ENCODE assay signal across 12 cellular contexts in the genomic region with DNA sequence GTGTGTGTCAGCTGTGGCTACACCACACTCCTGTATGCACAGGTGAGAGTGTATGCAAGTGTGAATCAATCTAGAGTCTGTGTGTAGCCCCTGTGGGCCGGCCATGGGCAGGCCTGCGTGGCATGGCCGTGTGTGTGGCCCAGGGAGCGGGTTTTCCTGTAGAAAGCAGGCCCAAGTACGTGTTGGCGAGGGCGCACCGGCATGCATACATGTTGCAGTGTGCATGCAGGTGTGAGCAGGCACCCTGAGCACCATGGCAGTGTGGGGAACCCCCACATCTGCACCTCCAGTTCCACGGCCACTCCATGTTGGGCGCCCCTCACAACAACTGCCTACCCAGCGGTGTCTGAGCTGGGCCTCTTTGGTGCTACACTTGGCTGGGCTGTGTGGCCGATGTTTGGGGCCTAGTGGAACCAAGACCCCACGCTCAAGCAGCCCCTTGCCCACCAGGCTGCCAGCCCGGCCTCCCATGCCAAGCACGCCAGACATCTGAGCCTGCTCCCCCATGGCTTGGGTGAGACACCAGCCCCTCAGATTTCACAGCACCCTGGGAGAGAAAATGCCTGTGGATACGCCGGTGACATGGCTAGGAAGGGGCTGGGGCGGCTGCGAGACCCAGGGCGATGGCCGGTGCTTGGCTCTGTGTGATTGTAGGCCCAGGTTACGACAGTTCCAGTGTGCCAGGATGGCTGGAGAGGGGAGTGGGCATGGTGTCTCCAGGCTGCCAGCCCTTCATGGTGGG. TPM values are rescaled to one million over a fixed set of nuclear protein-coding genes. Genes with fewer than 3 reads are reported as not detected.
DNase-seq lines count a peak whose midpoint lies in the region; ATAC-seq and FAIRE-seq lines count a peak whose summit lies in the region.
"Had no signal": no experiment of that assay in that cellular context is flagged by ENCODE, and none has a peak within 500 bp of the region (broad histone marks: within the 10 kb centered on the region; RNA-seq: fewer than 3 reads in every experiment).

No MANE protein-coding gene starts in this region.

- H3K27ac Mint-ChIP-seq in stimulated activated naive CD8-positive, alpha-beta T cell treated with anti-CD3 and anti-CD28 coated beads, Interleukin-15, Interleukin-2, amounts not matched to agents 100 ng/mL and 50 ng/mL, for 24 hours: no peak overlapping the region
- H3K27ac Mint-ChIP-seq in natural killer cell treated with Interleukin-12 subunit alpha and Interleukin-12 subunit beta and Interleukin-15 and Interleukin-18, amount 100 ng/mL, for 72 hours: no peak overlapping the region
- no peak overlapping the region for H3K27ac Mint-ChIP-seq in stimulated activated naive B cell treated with anti-CD40 and anti-IgM and Interleukin-4, amounts not matched to agents 10 μg/mL and 1 μg/mL and 100 μg/mL, for 72 hours

- peaks cover 4% of the 10 kb centered on the region for H3K36me3 Mint-ChIP-seq in stimulated activated naive CD8-positive, alpha-beta T cell treated with anti-CD3 and anti-CD28 coated beads, Interleukin-15, Interleukin-2, amounts not matched to agents 100 ng/mL and 50 ng/mL, for 24 hours (ENCODE audit: low read depth)
- H3K36me3 Mint-ChIP-seq in natural killer cell treated with Interleukin-12 subunit alpha and Interleukin-12 subunit beta and Interleukin-15 and Interleukin-18, amount 100 ng/mL, for 72 hours: peaks cover 5% of the 10 kb centered on the region
- H3K36me3 Mint-ChIP-seq in stimulated activated naive B cell treated with anti-CD40 and anti-IgM and Interleukin-4, amounts not matched to agents 10 μg/mL and 1 μg/mL and 100 μg/mL, for 72 hours: peaks cover 0 to 3% of the 10 kb centered on the region in 2 donors

- peak overlapping the region; percentile 90 for H3K27ac ChIP-seq in cingulate gyrus (ENCODE audit: low read depth, low read length)

- H3K9me3 Mint-ChIP-seq in stimulated activated naive CD8-positive, alpha-beta T cell treated with anti-CD3 and anti-CD28 coated beads, Interleukin-15, Interleukin-2, amounts not matched to agents 100 ng/mL and 50 ng/mL, for 24 hours: no peaks in the 10 kb centered on the region
- H3K9me3 Mint-ChIP-seq in natural killer cell treated with Interleukin-12 subunit alpha and Interleukin-12 subunit beta and Interleukin-15 and Interleukin-18, amount 100 ng/mL, for 72 hours: no peaks in the 10 kb centered on the region
- no peaks in the 10 kb centered on the region for H3K9me3 Mint-ChIP-seq in stimulated activated naive B cell treated with anti-CD40 and anti-IgM and Interleukin-4, amounts not matched to agents 10 μg/mL and 1 μg/mL and 100 μg/mL, for 72 hours

- peak overlapping the region; percentile 56 for H3K4me3 Mint-ChIP-seq in stimulated activated naive CD8-positive, alpha-beta T cell treated with anti-CD3 and anti-CD28 coated beads, Interleukin-15, Interleukin-2, amounts not matched to agents 100 ng/mL and 50 ng/mL, for 24 hours
- H3K4me3 Mint-ChIP-seq in natural killer cell treated with Interleukin-12 subunit alpha and Interleukin-12 subunit beta and Interleukin-15 and Interleukin-18, amount 100 ng/mL, for 72 hours: peak overlapping the region; percentile 30
- peak overlapping the region in 1 of 2 donors; percentile 46 for H3K4me3 Mint-ChIP-seq in stimulated activated naive B cell treated with anti-CD40 and anti-IgM and Interleukin-4, amounts not matched to agents 10 μg/mL and 1 μg/mL and 100 μg/mL, for 72 hours

- FAIRE-seq in GM19239 (lab: Jason Lieb, UNC): no peak
- FAIRE-seq: endometrium had no signal

- DNase-seq in stimulated activated naive CD8-positive, alpha-beta T cell treated with anti-CD3 and anti-CD28 coated beads, Interleukin-15, Interleukin-2, amounts not matched to agents 100 U/mL and 50 U/mL, for 24 hours: no peak
- no peak for DNase-seq in natural killer cell treated with Interleukin-12 subunit alpha and Interleukin-12 subunit beta and Interleukin-15 and Interleukin-18, amount 100 ng/mL, for 72 hours (ENCODE audit: low spot score)
- DNase-seq in stimulated activated naive B cell treated with anti-CD40 and anti-IgM and Interleukin-4, amounts not matched to agents 10 μg/mL and 1 μg/mL and 100 μg/mL, for 72 hours: no peak
- no peak for DNase-seq in NOMO-1 treated with dmso at 0.1 percent for 144 hours (lab: John Stamatoyannopoulos, UW; ENCODE audit: unreplicated experiment)
- DNase-seq in GM19239 (ENCODE audit: insufficient read length, low spot score): no peak
- DNase-seq in AML-193 (lab: John Stamatoyannopoulos, UW): no peak
- DNase-seq: NCI-H526, occipital lobe had no signal

- peaks cover 10% of the 10 kb centered on the region for H3K27me3 Mint-ChIP-seq in stimulated activated naive CD8-positive, alpha-beta T cell treated with anti-CD3 and anti-CD28 coated beads, Interleukin-15, Interleukin-2, amounts not matched to agents 100 ng/mL and 50 ng/mL, for 24 hours
- peaks cover 29 to 32% of the 10 kb centered on the region in 2 donors for H3K27me3 Mint-ChIP-seq in natural killer cell treated with Interleukin-12 subunit alpha and Interleukin-12 subunit beta and Interleukin-15 and Interleukin-18, amount 100 ng/mL, for 72 hours
- H3K27me3 Mint-ChIP-seq in stimulated activated naive B cell treated with anti-CD40 and anti-IgM and Interleukin-4, amounts not matched to agents 10 μg/mL and 1 μg/mL and 100 μg/mL, for 72 hours: peaks cover 12 to 32% of the 10 kb centered on the region in 2 donors

- H3K4me1 Mint-ChIP-seq in stimulated activated naive CD8-positive, alpha-beta T cell treated with anti-CD3 and anti-CD28 coated beads, Interleukin-15, Interleukin-2, amounts not matched to agents 100 ng/mL and 50 ng/mL, for 24 hours (ENCODE audit: low read depth): peaks cover 7% of the 10 kb centered on the region
- H3K4me1 Mint-ChIP-seq in natural killer cell treated with Interleukin-12 subunit alpha and Interleukin-12 subunit beta and Interleukin-15 and Interleukin-18, amount 100 ng/mL, for 72 hours (ENCODE audit: low read depth in 2 of 2): peaks cover 7 to 8% of the 10 kb centered on the region in 2 donors
- peaks cover 8 to 13% of the 10 kb centered on the region in 2 donors for H3K4me1 Mint-ChIP-seq in stimulated activated naive B cell treated with anti-CD40 and anti-IgM and Interleukin-4, amounts not matched to agents 10 μg/mL and 1 μg/mL and 100 μg/mL, for 72 hours

- ATAC-seq in stimulated activated naive CD8-positive, alpha-beta T cell treated with anti-CD3 and anti-CD28 coated beads, Interleukin-15, Interleukin-2, amounts not matched to agents 100 U/mL and 50 U/mL, for 24 hours: no peak
- ATAC-seq in natural killer cell treated with Interleukin-12 subunit alpha and Interleukin-12 subunit beta and Interleukin-15 and Interleukin-18, amount 100 ng/mL, for 72 hours: no peak
- ATAC-seq in stimulated activated naive B cell treated with anti-CD40 and anti-IgM and Interleukin-4, amounts not matched to agents 10 μg/mL and 1 μg/mL and 100 μg/mL, for 72 hours (replicated peaks): no peak
- ATAC-seq: activated CD4-positive, CD25-positive, alpha-beta regulatory T cell treated with anti-CD3 and anti-CD28 coated beads, Interleukin-2, amount 50 U/mL, for 24 hours had no signal

RNA-seq across cellular contexts. Expression of a gene that starts 2.1 kb away (rescaled TPM):
- total RNA-seq in natural killer cell treated with Interleukin-12 subunit alpha and Interleukin-12 subunit beta and Interleukin-15 and Interleukin-18, amount 100 ng/mL, for 72 hours: under 1 TPM; 0.31 to 0.89 TPM

RNA-seq across cellular contexts. Expression of a gene that starts 28.0 kb away (rescaled TPM):
- total RNA-seq in natural killer cell treated with Interleukin-12 subunit alpha and Interleukin-12 subunit beta and Interleukin-15 and Interleukin-18, amount 100 ng/mL, for 72 hours: not detected
- total RNA-seq: occipital lobe had no signal

RNA-seq across cellular contexts. Expression of a gene that starts 40.4 kb away (rescaled TPM):
- total RNA-seq in natural killer cell treated with Interleukin-12 subunit alpha and Interleukin-12 subunit beta and Interleukin-15 and Interleukin-18, amount 100 ng/mL, for 72 hours: 10 to 100 TPM; 15.9 to 32.3 TPM

RNA-seq across cellular contexts. Expression of a gene that starts 51.7 kb away (rescaled TPM):
- 100 to 1,000 TPM; 112 to 148 TPM for total RNA-seq in natural killer cell treated with Interleukin-12 subunit alpha and Interleukin-12 subunit beta and Interleukin-15 and Interleukin-18, amount 100 ng/mL, for 72 hours

RNA-seq across cellular contexts. Expression of a gene that starts 59.0 kb away (rescaled TPM):
- 1,000 to 10,000 TPM; 1,328 to 1,513 TPM for total RNA-seq in natural killer cell treated with Interleukin-12 subunit alpha and Interleukin-12 subunit beta and Interleukin-15 and Interleukin-18, amount 100 ng/mL, for 72 hours
